15 cellular contexts compared by ENCODE assay signal in genomic region chr17:41624208-41625101, GRCh38. TPM values are rescaled to one million over a fixed set of nuclear protein-coding genes. Genes with fewer than 3 reads are reported as not detected.
DNase-seq lines count a peak whose midpoint lies in the region; ATAC-seq, FAIRE-seq and TF ChIP-seq lines count a peak whose summit lies in the region.
"Had no signal": no experiment of that assay in that cellular context is flagged by ENCODE, and none has a peak within 500 bp of the region (broad histone marks: within the 10 kb centered on the region; RNA-seq: fewer than 3 reads in every experiment).

TSS of gene KRT17 (minus strand) at chr17:41624575. CDS start at chr17:41624509, 66 bp downstream.

- H2AFZ ChIP-seq in HepG2 (ENCODE audit: low read length) = no peak within 1 kb of the TSS

- H3K27ac ChIP-seq in HepG2 (ENCODE audit: extremely low read length, insufficient read depth, low read length) (no peak within 1 kb of the TSS), vagina (peak within 1 kb of the TSS; percentile 57)

- peaks cover 2% of the 10 kb centered on the region for H3K27me3 Mint-ChIP-seq in T-helper 2 cell treated with Interferon-gamma antibody and Interleukin-4, amounts not matched to agents 5 μg/mL and 100 μg/mL, for 36 hours (ENCODE audit: low read depth)

- H3K4me3 Mint-ChIP-seq in T-helper 2 cell treated with Interferon-gamma antibody and Interleukin-4, amounts not matched to agents 5 μg/mL and 100 μg/mL, for 36 hours = no peak within 1 kb of the TSS
- H3K4me3 Mint-ChIP-seq: HFFc6; stimulated activated naive B cell treated with anti-CD40 and anti-IgM and Interleukin-4, amounts not matched to agents 10 μg/mL and 1 μg/mL and 100 μg/mL, for 72 hours had no signal

- no peak within 1 kb of the TSS for H3K4me3 ChIP-seq in HepG2 (replicated peaks in 1 of 3; ENCODE audit: insufficient read depth in 1 of 3, low read depth in 2 of 3, low read length in 3 of 3)
- H3K4me3 ChIP-seq in vagina = peak within 1 kb of the TSS in 1 of 2 donors; percentile 6

- 14% methylated on average over 25 of the region's 33 CpGs for WGBS in HepG2 (ENCODE audit: low lambda C conversion rate)

- H3K9ac ChIP-seq in HepG2 (ENCODE audit: insufficient read depth, low read depth, low read length) = no peak within 1 kb of the TSS

- ATAC-seq in HepG2 = peak; percentile 74
- ATAC-seq: stimulated activated naive B cell treated with anti-CD40 and anti-IgM and Interleukin-4, amounts not matched to agents 10 μg/mL and 1 μg/mL and 100 μg/mL, for 72 hours had no signal

- no peaks in the 10 kb centered on the region for H3K9me3 Mint-ChIP-seq in T-helper 2 cell treated with Interferon-gamma antibody and Interleukin-4, amounts not matched to agents 5 μg/mL and 100 μg/mL, for 36 hours
- H3K9me3 Mint-ChIP-seq: HFFc6; stimulated activated naive B cell treated with anti-CD40 and anti-IgM and Interleukin-4, amounts not matched to agents 10 μg/mL and 1 μg/mL and 100 μg/mL, for 72 hours had no signal

- DNase-seq in NCI-H82 (lab: John Stamatoyannopoulos, UW) = peak; percentile 25
- no peak for DNase-seq in NCI-H82 treated with DMSO at 0.1 percent for 48 hours (lab: John Stamatoyannopoulos, UW; ENCODE audit: unreplicated experiment)
- DNase-seq in astrocyte of the hippocampus (ENCODE audit: low read depth, low spot score) = peak; percentile 74
- DNase-seq in HepG2 (ENCODE audit: low spot score) = no peak
- no peak for DNase-seq in vagina (ENCODE audit: extremely low spot score in 2 of 2)
- no peak for DNase-seq in NCI-H146 (lab: John Stamatoyannopoulos, UW)
- DNase-seq in NCI-H187 (lab: John Stamatoyannopoulos, UW) = no peak
- no peak for DNase-seq in T-helper 2 cell treated with Interferon-gamma antibody and Interleukin-4, amounts not matched to agents 5 μg/mL and 100 μg/mL, for 36 hours (ENCODE audit: low spot score)
- DNase-seq: activated CD4-positive, alpha-beta T cell treated with anti-CD3 and anti-CD28 coated beads for 1 hour; activated naive CD4-positive, alpha-beta T cell; dermis blood vessel endothelial cell; HFFc6; hippocampal formation; NCI-H1092; stimulated activated naive B cell treated with anti-CD40 and anti-IgM and Interleukin-4, amounts not matched to agents 10 μg/mL and 1 μg/mL and 100 μg/mL, for 72 hours had no signal

- H3K36me3 Mint-ChIP-seq in T-helper 2 cell treated with Interferon-gamma antibody and Interleukin-4, amounts not matched to agents 5 μg/mL and 100 μg/mL, for 36 hours (ENCODE audit: low read depth) = no peaks in the 10 kb centered on the region
- H3K36me3 Mint-ChIP-seq: stimulated activated naive B cell treated with anti-CD40 and anti-IgM and Interleukin-4, amounts not matched to agents 10 μg/mL and 1 μg/mL and 100 μg/mL, for 72 hours had no signal

- no peaks in the 10 kb centered on the region for H3K79me2 ChIP-seq in HepG2 (ENCODE audit: insufficient read depth, low read length)

- no peak for TF ChIP-seq RAD21 in HepG2 (CRISPR knock-in tag; IDR thresholded peaks at IDR 0.05)

- H3K4me1 ChIP-seq in HepG2 (ENCODE audit: insufficient read depth, low read length) = no peaks in the 10 kb centered on the region; the same call in 1 of the 2 replicates
- peaks cover 46% of the 10 kb centered on the region for H3K4me1 ChIP-seq in vagina

- intact Hi-C loops in HepG2 (cut with micrococcal nuclease; ENCODE audit: unreplicated experiment) = no loop called here
- intact Hi-C loops in vagina (cut with DNase I) = no loop called here

- H4K20me1 ChIP-seq in HepG2 (ENCODE audit: insufficient read depth, low read length) = no peaks in the 10 kb centered on the region

- POLR2A ChIA-PET in HepG2 (lab: Yijun Ruan, JAX) = no interaction called here

- FAIRE-seq in HepG2 (lab: Jason Lieb, UNC) = no peak

- H3K36me3 ChIP-seq in HepG2 (replicated peaks in 1 of 2; ENCODE audit: control insufficient read depth in 1 of 2, insufficient read depth in 2 of 2, low read length in 2 of 2) = no peaks in the 10 kb centered on the region
- H3K36me3 ChIP-seq in vagina = no peaks in the 10 kb centered on the region

- CTCF ChIA-PET in HepG2 (lab: Yijun Ruan, JAX; ENCODE audit: low intra/inter-chr PET ratio, low total read pairs) = no interaction called here

- H3K9me3 ChIP-seq in HepG2 (ENCODE audit: low read length) = no peaks in the 10 kb centered on the region
- no peaks in the 10 kb centered on the region for H3K9me3 ChIP-seq in vagina

- in situ Hi-C loops in HepG2 (cut with HindIII; ENCODE audit: extremely low pct_ligation_motif_present, low pct_unique_long_range_greater_than_20kb) = no loop called here

- no peak for TF ChIP-seq POLR2A in HepG2 (IDR thresholded peaks at IDR 0.05; ENCODE audit: insufficient read depth in 1 of 2, low read depth in 2 of 2, low read length in 2 of 2)
- no peak for TF ChIP-seq POLR2A in vagina (IDR thresholded peaks at IDR 0.05)

- TF ChIP-seq EP300 in HepG2 (IDR thresholded peaks at IDR 0.05; ENCODE audit: low read depth in 2 of 2, low read length in 2 of 2) (no peak), HepG2 (CRISPR knock-in tag; IDR thresholded peaks at IDR 0.05; ENCODE audit: borderline replicate concordance) (no peak)

- no TSS peak for BruUV-seq in HepG2 (replicated peaks; lab: Mats Ljungman, UMichigan)

- H3K4me2 ChIP-seq in HepG2 (ENCODE audit: low read depth, low read length) = 0 out of 2 replicates have a peak within 1 kb of the TSS, but pooled peaks have one; percentile 7

- H3K27me3 ChIP-seq in HepG2 (ENCODE audit: control insufficient read depth in 1 of 2, insufficient read depth in 2 of 2, low read length in 2 of 2) = peaks cover 11 to 48% of the 10 kb centered on the region in 2 experiments; a peak in 4 of 5 replicates
- H3K27me3 ChIP-seq in vagina = no peaks in the 10 kb centered on the region

- H3K4me1 Mint-ChIP-seq in T-helper 2 cell treated with Interferon-gamma antibody and Interleukin-4, amounts not matched to agents 5 μg/mL and 100 μg/mL, for 36 hours (ENCODE audit: low read depth) = no peaks in the 10 kb centered on the region
- H3K4me1 Mint-ChIP-seq: stimulated activated naive B cell treated with anti-CD40 and anti-IgM and Interleukin-4, amounts not matched to agents 10 μg/mL and 1 μg/mL and 100 μg/mL, for 72 hours had no signal

- H3K27ac Mint-ChIP-seq in T-helper 2 cell treated with Interferon-gamma antibody and Interleukin-4, amounts not matched to agents 5 μg/mL and 100 μg/mL, for 36 hours = no peak within 1 kb of the TSS
- H3K27ac Mint-ChIP-seq: HFFc6; stimulated activated naive B cell treated with anti-CD40 and anti-IgM and Interleukin-4, amounts not matched to agents 10 μg/mL and 1 μg/mL and 100 μg/mL, for 72 hours had no signal

- no peak for TF ChIP-seq CTCF in HepG2 (CRISPR knock-in tag; IDR thresholded peaks at IDR 0.05)
- no peak for TF ChIP-seq CTCF in vagina (IDR thresholded peaks at IDR 0.05)

TF ChIP-seq in HepG2, 621 proteins besides CTCF, POLR2A, EP300 and RAD21 (continues in another document):
- peak; percentile 76 for TF ChIP-seq PATZ1 (CRISPR knock-in tag; IDR thresholded peaks at IDR 0.05)
- no peak for TF ChIP-seq PHF5A (CRISPR knock-in tag; IDR thresholded peaks at IDR 0.05; ENCODE audit: low read depth, unreplicated experiment)
- TF ChIP-seq ATF3 (CRISPR knock-in tag; IDR thresholded peaks at IDR 0.05) = 0 out of 2 replicates have a peak, but pooled peaks have one; percentile 38
- TF ChIP-seq TAF1 (CRISPR knock-in tag; IDR thresholded peaks at IDR 0.05) = no peak
- TF ChIP-seq ZNF607 (CRISPR knock-in tag; IDR thresholded peaks at IDR 0.05; ENCODE audit: borderline replicate concordance) = no peak
- TF ChIP-seq KMT2A (CRISPR knock-in tag; IDR thresholded peaks at IDR 0.05) = no peak

RNA-seq across cellular contexts. Expression of gene KRT17, which starts in this region (rescaled TPM):
- total RNA-seq in HepG2 (2016; rRNA removed; fragmentation: Illumina TruSeq; extraction: Trizol) (0.52 and 0.82 TPM in 2 replicates), vagina (165 TPM)
- total RNA-seq in HepG2 (2016; cell fraction: cytosol; rRNA removed; fragmentation: Illumina TruSeq; extraction: Trizol; ENCODE audit: low read depth) = 0.40 and 0.44 TPM in 2 replicates
- total RNA-seq in HepG2 (2016; cell fraction: insoluble cytoplasmic fraction; rRNA removed; fragmentation: Illumina TruSeq; extraction: Trizol) = 0.40 and 0.54 TPM in 2 replicates
- 0.38 and 0.65 TPM in 2 replicates for total RNA-seq in HepG2 (2016; cell fraction: membrane; rRNA removed; fragmentation: Illumina TruSeq; extraction: Trizol)
- total RNA-seq in HepG2 (2016; cell fraction: nucleus; rRNA removed; fragmentation: Illumina TruSeq; extraction: Trizol) = 1.4 TPM in 1 of 2 replicates, not detected in the other
- 0.38 and 0.47 TPM in 2 replicates for polyA plus RNA-seq in HepG2 (2011; rRNA removed)
- polyA plus RNA-seq in HepG2 (2011; cell fraction: cytosol; rRNA removed) = 0.43 and 0.50 TPM in 2 replicates
- 0.23 and 0.66 TPM in 2 replicates for polyA plus RNA-seq in HepG2 (2011; cell fraction: nucleus; rRNA removed)
- 0.28 TPM in 1 of 2 replicates, not detected in the other for polyA plus RNA-seq in HepG2 (2012)
- 0.54 and 0.71 TPM in 2 replicates for polyA plus RNA-seq in HepG2 (2016; cell fraction: cytosol; fragmentation: Illumina TruSeq; extraction: Trizol; ENCODE audit: low read depth)
- 0.70 and 0.84 TPM in 2 replicates for polyA plus RNA-seq in HepG2 (2016; cell fraction: insoluble cytoplasmic fraction; fragmentation: Illumina TruSeq; extraction: Trizol; ENCODE audit: low read depth)
- 0.35 and 1.0 TPM in 2 replicates for polyA plus RNA-seq in HepG2 (2016; cell fraction: membrane; fragmentation: Illumina TruSeq; extraction: Trizol; ENCODE audit: low read depth)
- polyA plus RNA-seq in HepG2 (2016; cell fraction: nucleus; fragmentation: Illumina TruSeq; extraction: Trizol; ENCODE audit: insufficient read depth, low read depth) = 0.55 and 0.81 TPM in 2 replicates
- 0.32 and 1,101 TPM in 2 replicates for polyA minus RNA-seq in HepG2 (2011; rRNA and poly(A)+ RNA removed; ENCODE audit: low replicate concordance)
- polyA minus RNA-seq in HepG2 (2011; cell fraction: cytosol; rRNA and poly(A)+ RNA removed) = 9.0 and 16.5 TPM in 2 replicates
- polyA minus RNA-seq in HepG2 (2011; cell fraction: nucleus; rRNA and poly(A)+ RNA removed) = 3.5 and 5.9 TPM in 2 replicates

Comparison
In these comparisons a context has a peak if more than half of its experiments do, and no peak if none do; other contexts are left out.
1. RNA of gene KRT17 (total RNA-seq): 165 TPM in vagina (single experiment); 0.38 to 1.4 TPM in HepG2; every median in the first group is over 10 times any median in the second.
2. DNase-seq: peak in NCI-H82 (single experiment) and astrocyte of the hippocampus (single experiment); none in NCI-H82 treated with DMSO at 0.1 percent for 48 hours (single experiment), HepG2 (single experiment), vagina (0 of 2), NCI-H146 (single experiment), NCI-H187 (0 of 2) and T-helper 2 cell treated with Interferon-gamma antibody and Interleukin-4, amounts not matched to agents 5 μg/mL and 100 μg/mL, for 36 hours (single experiment).